ENCODE assay signal across 9 cellular contexts in the genomic region with DNA sequence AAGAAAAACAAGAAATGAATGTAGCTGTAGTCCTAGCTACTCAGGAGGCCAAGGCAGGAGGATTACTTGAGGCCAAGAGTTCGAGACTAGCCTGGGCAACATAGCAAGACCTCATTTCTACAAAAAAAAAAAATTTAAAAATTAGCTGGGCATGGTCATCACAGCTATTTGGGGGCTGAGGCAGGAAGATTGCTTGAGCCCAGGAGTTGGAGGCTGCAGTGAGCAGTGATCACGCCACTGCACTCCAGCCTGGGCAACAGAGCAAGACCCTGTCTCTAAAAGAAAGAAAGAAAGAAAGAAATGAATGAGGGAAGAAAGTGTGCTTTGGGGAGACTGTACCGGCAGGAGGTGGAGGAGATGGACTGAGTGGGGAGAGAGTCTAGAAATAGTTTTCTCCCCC. TPM values are rescaled to one million over a fixed set of nuclear protein-coding genes. Genes with fewer than 3 reads are reported as not detected.
DNase-seq lines count a peak whose midpoint lies in the region; ATAC-seq and TF ChIP-seq lines count a peak whose summit lies in the region.
"Not testable (repeated sequence)": the region's sequence is repeated elsewhere in the genome, so short reads cannot be mapped to it uniquely, and the experiment has no call there.
"Had no signal": no experiment of that assay in that cellular context is flagged by ENCODE, and none has a peak within 500 bp of the region (broad histone marks: within the 10 kb centered on the region; RNA-seq: fewer than 3 reads in every experiment).

No MANE protein-coding gene starts in this region.

- TF ChIP-seq EP300 in esophagus muscularis mucosa (IDR thresholded peaks at IDR 0.05): not testable (repeated sequence)

- POLR2A ChIA-PET in activated CD4-positive, alpha-beta T cell treated with anti-CD3 and anti-CD28 coated beads, Interleukin-2, amount 10 ng/mL, durations not matched to agents 7 days and 5 days (lab: Charles Lee): not testable (repeated sequence)

- not testable (repeated sequence) for H3K79me1 ChIP-seq in mesendoderm (ENCODE audit: low read length)

- TF ChIP-seq CTCF in DND-41 (IDR thresholded peaks at IDR 0.05; ENCODE audit: borderline replicate concordance, extremely low read depth, low read length, poor library complexity, severe bottlenecking); brain (conservative IDR thresholded peaks at IDR 0.05); esophagus muscularis mucosa (IDR thresholded peaks at IDR 0.05); tibial artery (IDR thresholded peaks at IDR 0.05): not testable (repeated sequence)

- peak overlapping the region in 1 of 2 experiments; percentile 53; a peak in 2 of 4 replicates for H3K4me3 ChIP-seq in DND-41 (ENCODE audit: low read depth in 1 of 2, low read length in 2 of 2)
- H3K4me3 ChIP-seq in NT2/D1 (ENCODE audit: insufficient read length, low read depth); esophagus muscularis mucosa; mesendoderm (ENCODE audit: low read length); rectal smooth muscle tissue (ENCODE audit: low read length); tibial artery: not testable (repeated sequence)

- H3K56ac ChIP-seq in mesendoderm (ENCODE audit: low read length): peak overlapping the region; percentile 70

- not testable (repeated sequence) for TF ChIP-seq POLR2A in esophagus muscularis mucosa (IDR thresholded peaks at IDR 0.05; ENCODE audit: low read depth)

- H4K8ac ChIP-seq in mesendoderm (ENCODE audit: low read depth, low read length): not testable (repeated sequence)

- not testable (repeated sequence) for H3K27me3 ChIP-seq in DND-41 (ENCODE audit: insufficient read depth, low read length, poor library complexity); NT2/D1 (ENCODE audit: insufficient read depth, insufficient read length); esophagus muscularis mucosa; mesendoderm (ENCODE audit: insufficient read depth, low read length, poor library complexity); rectal smooth muscle tissue (ENCODE audit: control insufficient read depth, insufficient read depth, low read length); tibial artery

- H3K27ac ChIP-seq in DND-41 (ENCODE audit: low read length) (peak overlapping the region; percentile 97), esophagus muscularis mucosa (replicated peaks in 1 of 4) (peak overlapping the region; percentile 66 to 79 (median 78)), rectal smooth muscle tissue (ENCODE audit: low read depth, low read length) (peak overlapping the region; percentile 82), tibial artery (peak overlapping the region; percentile 75)
- not testable (repeated sequence) for H3K27ac ChIP-seq in mesendoderm (ENCODE audit: low read depth, low read length)

- intact Hi-C loops in esophagus muscularis mucosa (cut with DNase I); tibial artery (cut with DNase I; ENCODE audit: low total_unique reads): not testable (repeated sequence)

- not testable (repeated sequence) for H2BK5ac ChIP-seq in mesendoderm (ENCODE audit: low read length)

- peak overlapping the region; percentile 19 for H3K4me3 Mint-ChIP-seq in activated CD4-positive, alpha-beta T cell treated with anti-CD3 and anti-CD28 coated beads, Interleukin-2, amount 10 ng/mL, durations not matched to agents 7 days and 5 days
- H3K4me3 Mint-ChIP-seq in brain: peak overlapping the region in 1 of 5 experiments; percentile 68

- H3K4me1 ChIP-seq in DND-41 (ENCODE audit: insufficient read depth, low read length): peaks cover 36% of the 10 kb centered on the region
- not testable (repeated sequence) for H3K4me1 ChIP-seq in NT2/D1 (ENCODE audit: insufficient read depth, insufficient read length); mesendoderm (ENCODE audit: control insufficient read depth, low read depth, low read length); rectal smooth muscle tissue (ENCODE audit: control insufficient read depth, insufficient read depth, low read length)
- H3K4me1 ChIP-seq in esophagus muscularis mucosa: peaks cover 31 to 39% (median 39%) of the 10 kb centered on the region in 4 donors
- peaks cover 0 to 26% (median 15%) of the 10 kb centered on the region in 4 donors for H3K4me1 ChIP-seq in tibial artery

- H2BK120ac ChIP-seq in mesendoderm (ENCODE audit: low read depth, low read length): not testable (repeated sequence)

- peak overlapping the region; percentile 71 for H3K4me2 ChIP-seq in DND-41 (ENCODE audit: insufficient read depth, low read length)
- not testable (repeated sequence) for H3K4me2 ChIP-seq in mesendoderm (ENCODE audit: low read length)

- not testable (repeated sequence) for ATAC-seq in DND-41 (ENCODE audit: insufficient read depth, low read depth)

- peaks cover 36% of the 10 kb centered on the region for H3K4me1 Mint-ChIP-seq in activated CD4-positive, alpha-beta T cell treated with anti-CD3 and anti-CD28 coated beads, Interleukin-2, amount 10 ng/mL, durations not matched to agents 7 days and 5 days
- peaks cover 38% of the 10 kb centered on the region for H3K4me1 Mint-ChIP-seq in brain

- not testable (repeated sequence) for H4K20me1 ChIP-seq in DND-41 (ENCODE audit: insufficient read depth, low read length)

- peak overlapping the region; percentile 59 for H3K9ac ChIP-seq in DND-41 (ENCODE audit: low read depth, low read length)
- H3K9ac ChIP-seq in NT2/D1 (ENCODE audit: insufficient read length, low read depth): peak overlapping the region; percentile 46
- not testable (repeated sequence) for H3K9ac ChIP-seq in mesendoderm (ENCODE audit: low read length); rectal smooth muscle tissue (ENCODE audit: low read length)

- not testable (repeated sequence) for DNase-seq in DND-41; NT2/D1 (ENCODE audit: low read depth, low spot score); activated CD4-positive, alpha-beta T cell treated with anti-CD3 and anti-CD28 coated beads, Interleukin-2, amount 10 ng/mL, durations not matched to agents 7 days and 5 days; esophagus muscularis mucosa (ENCODE audit: extremely low spot score); mesendoderm; tibial artery

- H3K18ac ChIP-seq in mesendoderm (ENCODE audit: low read length): not testable (repeated sequence)

- H3K79me2 ChIP-seq in DND-41 (ENCODE audit: insufficient read depth, low read length); mesendoderm (ENCODE audit: control insufficient read depth, insufficient read depth, low read length): not testable (repeated sequence)

- H3K27me3 Mint-ChIP-seq in activated CD4-positive, alpha-beta T cell treated with anti-CD3 and anti-CD28 coated beads, Interleukin-2, amount 10 ng/mL, durations not matched to agents 7 days and 5 days; brain: not testable (repeated sequence)

- not testable (repeated sequence) for H3K9me3 ChIP-seq in DND-41 (ENCODE audit: insufficient read depth, low read length, severe bottlenecking); NT2/D1 (ENCODE audit: insufficient read depth, low read length); esophagus muscularis mucosa; tibial artery

- H4K5ac ChIP-seq in mesendoderm (ENCODE audit: low read length): not testable (repeated sequence)

- H3K4ac ChIP-seq in mesendoderm (ENCODE audit: low read depth, low read length): not testable (repeated sequence)

- not testable (repeated sequence) for H3K9me3 Mint-ChIP-seq in activated CD4-positive, alpha-beta T cell treated with anti-CD3 and anti-CD28 coated beads, Interleukin-2, amount 10 ng/mL, durations not matched to agents 7 days and 5 days; brain

- H3K36me3 Mint-ChIP-seq in activated CD4-positive, alpha-beta T cell treated with anti-CD3 and anti-CD28 coated beads, Interleukin-2, amount 10 ng/mL, durations not matched to agents 7 days and 5 days (ENCODE audit: low read depth); brain: not testable (repeated sequence)

- not testable (repeated sequence) for H3K36me3 ChIP-seq in DND-41 (ENCODE audit: insufficient read depth, low read length); NT2/D1 (ENCODE audit: insufficient read depth, insufficient read length, low read length); esophagus muscularis mucosa; mesendoderm (ENCODE audit: control insufficient read depth, insufficient read depth, low read length); rectal smooth muscle tissue (ENCODE audit: control insufficient read depth, insufficient read depth, low read length); tibial artery

- not testable (repeated sequence) for H2BK15ac ChIP-seq in mesendoderm (replicated peaks; ENCODE audit: low read depth)

- peak overlapping the region; percentile 91 for H2AFZ ChIP-seq in DND-41 (ENCODE audit: low read depth, low read length)

- CTCF ChIA-PET in activated CD4-positive, alpha-beta T cell treated with anti-CD3 and anti-CD28 coated beads, Interleukin-2, amount 10 ng/mL, durations not matched to agents 7 days and 5 days (lab: Charles Lee): interaction anchor here (1.0 to 2.3 kb wide), 4 partner anchors 11 to 50 kb away, joined by 3 to 9 read pairs (median 4); no protein-coding TSS in a partner anchor

- not testable (repeated sequence) for H2AK5ac ChIP-seq in mesendoderm (ENCODE audit: low read length)

- H3K27ac Mint-ChIP-seq in activated CD4-positive, alpha-beta T cell treated with anti-CD3 and anti-CD28 coated beads, Interleukin-2, amount 10 ng/mL, durations not matched to agents 7 days and 5 days: peak overlapping the region; percentile 91
- peak overlapping the region in 4 of 5 experiments; percentile 35 to 99 (median 98) for H3K27ac Mint-ChIP-seq in brain

- 77% methylated on average over 3 of the region's 3 CpGs for WGBS in esophagus muscularis mucosa
- WGBS in mesendoderm (ENCODE audit: extremely low coverage, insufficient coverage, low lambda C conversion rate): no CpG with 5 or more reads among the region's 3 CpGs

- H3K23ac ChIP-seq in mesendoderm (ENCODE audit: low read length): not testable (repeated sequence)

RNA-seq across cellular contexts. Expression of gene YWHAG, which starts 5.0 kb away (rescaled TPM):
- 10 to 100 TPM; 68.0 to 75.1 TPM for total RNA-seq in activated CD4-positive, alpha-beta T cell treated with anti-CD3 and anti-CD28 coated beads, Interleukin-2, amount 10 ng/mL, durations not matched to agents 7 days and 5 days
- polyA plus RNA-seq in brain (ENCODE audit: insufficient read depth, low read depth, low replicate concordance): 215 TPM
- 10 to 100 TPM; 55.7 to 91.6 (median 73.7) TPM for total RNA-seq in esophagus muscularis mucosa
- polyA plus RNA-seq in mesendoderm (2013, experiment 1 of 2): 160 TPM
- 158 TPM for polyA plus RNA-seq in mesendoderm (2013, experiment 2 of 2)

RNA-seq across cellular contexts. Expression of gene SSC4D, which starts 45.7 kb away (rescaled TPM):
- total RNA-seq in activated CD4-positive, alpha-beta T cell treated with anti-CD3 and anti-CD28 coated beads, Interleukin-2, amount 10 ng/mL, durations not matched to agents 7 days and 5 days: under 1 TPM; 0.32 to 0.60 TPM
- 2.2 TPM for polyA plus RNA-seq in brain (ENCODE audit: insufficient read depth, low read depth, low replicate concordance)
- total RNA-seq in esophagus muscularis mucosa: under 1 TPM in 3 of 4 donors, not detected in 1; 0.39 to 0.66 (median 0.46) TPM
- polyA plus RNA-seq in mesendoderm (2013, experiment 1 of 2): 4.3 TPM
- polyA plus RNA-seq in mesendoderm (2013, experiment 2 of 2): 4.4 TPM
- polyA plus RNA-seq: IgD-negative memory B cell had no signal
